ENCODE assay signal across 14 cellular contexts in the genomic region with DNA sequence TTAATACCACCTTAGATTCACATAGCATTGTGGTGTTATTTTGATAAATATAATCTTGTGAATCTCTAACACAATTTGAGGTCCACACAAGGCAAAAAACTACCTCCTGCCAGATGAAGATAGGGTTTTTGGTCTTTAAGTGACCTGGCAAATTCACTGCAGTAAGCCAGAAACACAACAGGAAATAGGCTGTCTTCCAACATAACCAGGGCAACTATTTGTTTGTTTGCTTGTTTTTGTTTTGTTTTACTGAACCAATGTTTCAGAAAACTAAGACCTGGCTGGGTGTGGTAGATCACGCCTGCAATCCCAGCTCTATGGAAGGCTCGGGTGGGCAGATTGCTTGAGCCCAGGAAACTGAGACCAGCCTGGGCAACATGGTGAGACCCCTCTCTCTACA.
DNase-seq lines count a peak whose midpoint lies in the region; ATAC-seq and TF ChIP-seq lines count a peak whose summit lies in the region.
"Had no signal": no experiment of that assay in that cellular context is flagged by ENCODE, and none has a peak within 500 bp of the region (broad histone marks: within the 10 kb centered on the region; RNA-seq: fewer than 3 reads in every experiment).

No MANE protein-coding gene starts in this region.

- ATAC-seq in CD4-positive, alpha-beta T cell (ENCODE audit: poor library complexity): peak; percentile 34
- peak; percentile 66 for ATAC-seq in central memory CD8-positive, alpha-beta T cell (replicated peaks; ENCODE audit: extremely low read depth, poor library complexity, severe bottlenecking)
- no peak for ATAC-seq in GM19023 (IDR thresholded peaks at IDR 0.05; ENCODE audit: unreplicated experiment)

- H3K9me3 Mint-ChIP-seq in CD4-positive, alpha-beta T cell: no peaks in the 10 kb centered on the region
- H3K9me3 Mint-ChIP-seq in central memory CD8-positive, alpha-beta T cell: no peaks in the 10 kb centered on the region
- H3K9me3 Mint-ChIP-seq: mesothelial cell of epicardium had no signal

- H3K4me3 Mint-ChIP-seq in CD4-positive, alpha-beta T cell: no peak overlapping the region
- H3K4me3 Mint-ChIP-seq in central memory CD8-positive, alpha-beta T cell: peak overlapping the region; percentile 57
- H3K4me3 Mint-ChIP-seq: mesothelial cell of epicardium had no signal

- H3K9ac ChIP-seq in SK-N-MC (ENCODE audit: insufficient read length): no peak overlapping the region

- DNase-seq in CD4-positive, alpha-beta T cell: no peak
- DNase-seq in SK-N-MC (ENCODE audit: low read depth, low spot score) (no peak), NCI-H187 (lab: John Stamatoyannopoulos, UW) (no peak), GM19240 (ENCODE audit: insufficient read length, low spot score) (no peak)
- DNase-seq in central memory CD8-positive, alpha-beta T cell (ENCODE audit: low spot score in 2 of 2): peak in 1 of 2 donors; percentile 20
- DNase-seq in stimulated activated naive CD4-positive, alpha-beta T cell (lab: John Stamatoyannopoulos, UW): no peak
- DNase-seq: aorta, BE2C, foreskin fibroblast, NCI-H1436 treated with DMSO at 0.1 percent for 48 hours, NCI-H524 had no signal

- intact Hi-C loops in CD4-positive, alpha-beta T cell (cut with DNase I, micrococcal nuclease): loop anchor here in 1 of 2 experiments (5.0 kb wide), 1 partner anchor 33 kb away; no protein-coding TSS in a partner anchor

- no peak for TF ChIP-seq CTCF in CD4-positive, alpha-beta T cell (IDR thresholded peaks at IDR 0.05)
- no peak for TF ChIP-seq CTCF in neutrophil (IDR thresholded peaks at IDR 0.05)

- H3K4me1 ChIP-seq in neutrophil (ENCODE audit: control insufficient read depth in 1 of 2, insufficient read depth in 1 of 2, low read depth in 1 of 2, low read length in 1 of 2): peaks cover 16 to 29% of the 10 kb centered on the region in 2 experiments

- peak overlapping the region; percentile 79 for H3K27ac Mint-ChIP-seq in CD4-positive, alpha-beta T cell
- H3K27ac Mint-ChIP-seq in central memory CD8-positive, alpha-beta T cell (ENCODE audit: low read depth): peak overlapping the region; percentile 92
- H3K27ac Mint-ChIP-seq: mesothelial cell of epicardium had no signal

- no peak overlapping the region for H3K27ac ChIP-seq in CD4-positive, alpha-beta T cell (ENCODE audit: low read depth, low read length)
- H3K27ac ChIP-seq in SK-N-MC: peak overlapping the region; percentile 59
- peak overlapping the region; percentile 79 for H3K27ac ChIP-seq in neutrophil

- no peaks in the 10 kb centered on the region for H3K9me3 ChIP-seq in CD4-positive, alpha-beta T cell (ENCODE audit: control insufficient read depth, low read length)
- H3K9me3 ChIP-seq in SK-N-MC (ENCODE audit: low read depth, low read length): no peaks in the 10 kb centered on the region
- no peaks in the 10 kb centered on the region for H3K9me3 ChIP-seq in neutrophil
- H3K9me3 ChIP-seq: BE2C had no signal

- CTCF ChIA-PET in CD4-positive, alpha-beta T cell (lab: Charles Lee): no interaction called here

- POLR2A ChIA-PET in CD4-positive, alpha-beta T cell (lab: Charles Lee): interaction anchor here (1.1 to 3.7 kb wide), 2 partner anchors 32 to 42 kb away, joined by 3 to 18 read pairs; no protein-coding TSS in a partner anchor

- H3K27me3 Mint-ChIP-seq in CD4-positive, alpha-beta T cell: no peaks in the 10 kb centered on the region
- no peaks in the 10 kb centered on the region for H3K27me3 Mint-ChIP-seq in central memory CD8-positive, alpha-beta T cell

- H3K4me1 Mint-ChIP-seq in CD4-positive, alpha-beta T cell (ENCODE audit: low read depth): peaks cover 56% of the 10 kb centered on the region
- H3K4me1 Mint-ChIP-seq in central memory CD8-positive, alpha-beta T cell: peaks cover 32% of the 10 kb centered on the region

- peaks cover 76% of the 10 kb centered on the region for H3K36me3 Mint-ChIP-seq in CD4-positive, alpha-beta T cell (ENCODE audit: low read depth)
- H3K36me3 Mint-ChIP-seq in central memory CD8-positive, alpha-beta T cell (ENCODE audit: insufficient read depth): peaks cover 49% of the 10 kb centered on the region

- no peaks in the 10 kb centered on the region for H3K27me3 ChIP-seq in CD4-positive, alpha-beta T cell (ENCODE audit: control insufficient read depth, insufficient read depth, low read length)
- H3K27me3 ChIP-seq in neutrophil: no peaks in the 10 kb centered on the region
- H3K27me3 ChIP-seq: BE2C had no signal

- H3K4me3 ChIP-seq in SK-N-MC (no peak overlapping the region), neutrophil (ENCODE audit: low read depth in 1 of 2, low read length in 1 of 2) (no peak overlapping the region)

- H3K36me3 ChIP-seq in SK-N-MC (ENCODE audit: insufficient read depth, low read length) (peaks cover 35% of the 10 kb centered on the region), neutrophil (peaks cover 34% of the 10 kb centered on the region)
